Comparison of ENCODE assay signal across 8 cellular contexts in genomic region chr12:121711925-121712461, GRCh38. TPM values are rescaled to one million over a fixed set of nuclear protein-coding genes. Genes with fewer than 3 reads are reported as not detected.
DNase-seq lines count a peak whose midpoint lies in the region; ATAC-seq and TF ChIP-seq lines count a peak whose summit lies in the region.

No MANE protein-coding gene starts in this region.

- intact Hi-C loops in activated T-helper 2 cell treated with anti-CD3 and anti-CD28 coated beads, Interferon-gamma antibody, Interleukin-2, Interleukin-4, amounts not matched to agents 10 μg/mL and 5 μg/mL and 100 μg/mL, durations not matched to agents 14 hours and 24 hours and 36 hours (cut with micrococcal nuclease), result loop anchor here (2.0 to 10.0 kb wide), 4 partner anchors 25 to 173 kb away; partner anchors contain the start of genes PSMD9 and RHOF

- H3K4me3 Mint-ChIP-seq in activated T-helper 2 cell treated with anti-CD3 and anti-CD28 coated beads, Interferon-gamma antibody, Interleukin-2, Interleukin-4, amounts not matched to agents 10 μg/mL and 5 μg/mL and 100 μg/mL, durations not matched to agents 14 hours and 24 hours and 36 hours (ENCODE audit: low read depth), result peak overlapping the region; percentile 97
- peak overlapping the region; percentile 92 for H3K4me3 Mint-ChIP-seq in glutamatergic neuron (ENCODE audit: unreplicated experiment)
- H3K4me3 Mint-ChIP-seq in osteocyte (ENCODE audit: unreplicated experiment), result peak overlapping the region; percentile 92

- DNase-seq in activated CD4-positive, CD25-positive, alpha-beta regulatory T cell treated with anti-CD3 and anti-CD28 coated beads, Interleukin-2, amount 50 U/mL, for 72 hours, result no peak
- peak; percentile 40 for DNase-seq in NCI-H146 (lab: John Stamatoyannopoulos, UW)
- DNase-seq in activated T-helper 2 cell treated with anti-CD3 and anti-CD28 coated beads, Interferon-gamma antibody, Interleukin-2, Interleukin-4, amounts not matched to agents 10 μg/mL and 5 μg/mL and 100 μg/mL, durations not matched to agents 14 hours and 24 hours and 36 hours (ENCODE audit: low spot score), result no peak
- peak; percentile 52 for DNase-seq in glutamatergic neuron
- no peak for DNase-seq in osteocyte (ENCODE audit: extremely low spot score, unreplicated experiment)
- no peak for DNase-seq in cerebellar nuclear complex (lab: John Stamatoyannopoulos, UW)

- TF ChIP-seq CTCF in glutamatergic neuron (IDR thresholded peaks at IDR 0.05; ENCODE audit: partially characterized antibody, unreplicated experiment) (no peak), osteocyte (IDR thresholded peaks at IDR 0.05) (no peak)

- H3K27me3 Mint-ChIP-seq in activated T-helper 2 cell treated with anti-CD3 and anti-CD28 coated beads, Interferon-gamma antibody, Interleukin-2, Interleukin-4, amounts not matched to agents 10 μg/mL and 5 μg/mL and 100 μg/mL, durations not matched to agents 14 hours and 24 hours and 36 hours (ENCODE audit: low read depth), result peaks cover 1% of the 10 kb centered on the region
- H3K27me3 Mint-ChIP-seq in glutamatergic neuron (ENCODE audit: unreplicated experiment) (peaks cover 21% of the 10 kb centered on the region), osteocyte (ENCODE audit: unreplicated experiment) (no peaks in the 10 kb centered on the region)

- H3K9me3 Mint-ChIP-seq in activated T-helper 2 cell treated with anti-CD3 and anti-CD28 coated beads, Interferon-gamma antibody, Interleukin-2, Interleukin-4, amounts not matched to agents 10 μg/mL and 5 μg/mL and 100 μg/mL, durations not matched to agents 14 hours and 24 hours and 36 hours, result no peaks in the 10 kb centered on the region
- H3K9me3 Mint-ChIP-seq in glutamatergic neuron (ENCODE audit: unreplicated experiment) (peaks cover 22% of the 10 kb centered on the region), osteocyte (ENCODE audit: unreplicated experiment) (no peaks in the 10 kb centered on the region)

- peak overlapping the region; percentile 85 for H3K27ac Mint-ChIP-seq in activated T-helper 2 cell treated with anti-CD3 and anti-CD28 coated beads, Interferon-gamma antibody, Interleukin-2, Interleukin-4, amounts not matched to agents 10 μg/mL and 5 μg/mL and 100 μg/mL, durations not matched to agents 14 hours and 24 hours and 36 hours
- peak overlapping the region; percentile 94 for H3K27ac Mint-ChIP-seq in glutamatergic neuron (ENCODE audit: unreplicated experiment)
- H3K27ac Mint-ChIP-seq in osteocyte (ENCODE audit: unreplicated experiment), result peak overlapping the region; percentile 87

- peak; percentile 27 to 46 for ATAC-seq in activated CD4-positive, CD25-positive, alpha-beta regulatory T cell treated with anti-CD3 and anti-CD28 coated beads, Interleukin-2, amount 50 U/mL, for 24 hours
- peak; percentile 31 for ATAC-seq in HG02588 (IDR thresholded peaks at IDR 0.05; ENCODE audit: unreplicated experiment)

- H3K4me1 Mint-ChIP-seq in activated T-helper 2 cell treated with anti-CD3 and anti-CD28 coated beads, Interferon-gamma antibody, Interleukin-2, Interleukin-4, amounts not matched to agents 10 μg/mL and 5 μg/mL and 100 μg/mL, durations not matched to agents 14 hours and 24 hours and 36 hours (ENCODE audit: low read depth), result peaks cover 18% of the 10 kb centered on the region
- H3K4me1 Mint-ChIP-seq in glutamatergic neuron (ENCODE audit: low read depth, unreplicated experiment) (peaks cover 27% of the 10 kb centered on the region), osteocyte (ENCODE audit: unreplicated experiment) (peaks cover 32% of the 10 kb centered on the region)

- H3K36me3 Mint-ChIP-seq in activated T-helper 2 cell treated with anti-CD3 and anti-CD28 coated beads, Interferon-gamma antibody, Interleukin-2, Interleukin-4, amounts not matched to agents 10 μg/mL and 5 μg/mL and 100 μg/mL, durations not matched to agents 14 hours and 24 hours and 36 hours (ENCODE audit: low read depth), result no peaks in the 10 kb centered on the region
- peaks cover 5% of the 10 kb centered on the region for H3K36me3 Mint-ChIP-seq in glutamatergic neuron (ENCODE audit: unreplicated experiment)
- H3K36me3 Mint-ChIP-seq in osteocyte (ENCODE audit: unreplicated experiment), result peaks cover 2% of the 10 kb centered on the region

RNA-seq across cellular contexts. Expression of gene TMEM120B, which starts 0.6 kb away (rescaled TPM):
- total RNA-seq in activated T-helper 2 cell treated with anti-CD3 and anti-CD28 coated beads, Interferon-gamma antibody, Interleukin-2, Interleukin-4, amounts not matched to agents 10 μg/mL and 5 μg/mL and 100 μg/mL, durations not matched to agents 14 hours and 24 hours and 36 hours, result 14.1 and 14.2 TPM in 2 replicates
- total RNA-seq in glutamatergic neuron (ENCODE audit: unreplicated experiment), result 205 TPM
- 10.2 and 13.2 TPM in 2 replicates for total RNA-seq in osteocyte

RNA-seq across cellular contexts. Expression of gene MORN3, which starts 42.5 kb away (rescaled TPM):
- 0.34 and 0.37 TPM in 2 replicates for total RNA-seq in activated T-helper 2 cell treated with anti-CD3 and anti-CD28 coated beads, Interferon-gamma antibody, Interleukin-2, Interleukin-4, amounts not matched to agents 10 μg/mL and 5 μg/mL and 100 μg/mL, durations not matched to agents 14 hours and 24 hours and 36 hours
- total RNA-seq in glutamatergic neuron (ENCODE audit: unreplicated experiment), result 1.2 TPM
- total RNA-seq in osteocyte, result 0.11 and 0.29 TPM in 2 replicates

Comparison
In these comparisons a context has a peak if more than half of its experiments do, and no peak if none do; other contexts are left out.
1. DNase-seq: peak in NCI-H146 (single experiment) and glutamatergic neuron (single experiment); none in activated CD4-positive, CD25-positive, alpha-beta regulatory T cell treated with anti-CD3 and anti-CD28 coated beads, Interleukin-2, amount 50 U/mL, for 72 hours (single experiment), activated T-helper 2 cell treated with anti-CD3 and anti-CD28 coated beads, Interferon-gamma antibody, Interleukin-2, Interleukin-4, amounts not matched to agents 10 μg/mL and 5 μg/mL and 100 μg/mL, durations not matched to agents 14 hours and 24 hours and 36 hours (single experiment), osteocyte (single experiment) and cerebellar nuclear complex (0 of 2).
2. RNA of gene TMEM120B, which starts 0.6 kb away (total RNA-seq): 205 TPM in glutamatergic neuron (single experiment); 14.1 to 14.2 TPM in activated T-helper 2 cell treated with anti-CD3 and anti-CD28 coated beads, Interferon-gamma antibody, Interleukin-2, Interleukin-4, amounts not matched to agents 10 μg/mL and 5 μg/mL and 100 μg/mL, durations not matched to agents 14 hours and 24 hours and 36 hours and 10.2 to 13.2 TPM in osteocyte; every median in the first group is over 10 times any median in the second.
3. Peak in every context shown above with its lines, with median percentiles within 50 percentile points of each other: H3K27ac Mint-ChIP-seq and H3K4me3 Mint-ChIP-seq.